Comparison of ENCODE assay signal across 1 cellular context in genomic region chr2:72139471-72139870, GRCh38.
TF ChIP-seq lines count a peak whose summit lies in the region.

No MANE protein-coding gene starts in this region.

TF ChIP-seq in GM23338, 12 proteins besides CTCF, POLR2A, EP300 and RAD21 (continued from another document):
- TF ChIP-seq REST (IDR thresholded peaks at IDR 0.05; ENCODE audit: unreplicated experiment): no peak
- TF ChIP-seq ZNF114 (CRISPR knock-in tag; IDR thresholded peaks at IDR 0.05): no peak
- TF ChIP-seq POLR2AphosphoS5 (IDR thresholded peaks at IDR 0.05; ENCODE audit: low read depth): no peak
- TF ChIP-seq ETS1 (IDR thresholded peaks at IDR 0.05): no peak
- no peak for TF ChIP-seq EZH2 (IDR thresholded peaks at IDR 0.05; ENCODE audit: low read depth, unreplicated experiment)
- TF ChIP-seq JUNB (IDR thresholded peaks at IDR 0.05; ENCODE audit: unreplicated experiment): no peak
- TF ChIP-seq EZH2phosphoT487 (IDR thresholded peaks at IDR 0.05; ENCODE audit: unreplicated experiment): no peak
- TF ChIP-seq ZNF462 (CRISPR knock-in tag; IDR thresholded peaks at IDR 0.05): no peak
- TF ChIP-seq ZNF331 (CRISPR knock-in tag; IDR thresholded peaks at IDR 0.05; ENCODE audit: low read depth): no peak
- TF ChIP-seq STAT1 (IDR thresholded peaks at IDR 0.05; ENCODE audit: unreplicated experiment): no peak
